16 cellular contexts compared by ENCODE assay signal in the genomic region with DNA sequence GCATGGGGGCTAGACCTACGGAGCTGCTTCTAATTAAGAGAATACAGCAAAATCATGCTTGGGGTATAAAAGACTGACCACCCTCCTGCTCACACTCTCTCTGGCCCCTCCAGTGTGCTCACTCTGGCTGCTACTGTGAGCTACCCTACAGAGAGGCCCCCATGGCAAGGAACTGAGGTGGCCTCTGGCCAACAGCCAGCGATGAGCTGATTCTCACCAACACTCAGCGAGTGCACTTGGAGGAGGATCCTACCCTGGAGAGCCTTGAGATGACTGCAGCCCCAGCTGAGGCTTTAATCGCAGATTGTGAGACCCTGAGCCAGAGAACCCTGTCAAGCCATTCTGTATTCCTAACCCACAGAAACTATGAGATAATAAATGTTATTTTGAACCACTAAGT.
DNase-seq lines count a peak whose midpoint lies in the region; ATAC-seq, FAIRE-seq and TF ChIP-seq lines count a peak whose summit lies in the region.
"Had no signal": no experiment of that assay in that cellular context is flagged by ENCODE, and none has a peak within 500 bp of the region (broad histone marks: within the 10 kb centered on the region; RNA-seq: fewer than 3 reads in every experiment).

No MANE protein-coding gene starts in this region.

- DNase-seq in A549 (ENCODE audit: low read depth in 1 of 2, low spot score in 1 of 2) (no peak), HK-2 (ENCODE audit: unreplicated experiment) (peak; percentile 41), adrenal gland (peak in 2 of 7 donors; percentile 37 to 53), iris pigment epithelial cell (ENCODE audit: low read depth) (peak; percentile 74), KBM-7 (no peak)
- no peak for DNase-seq in activated CD4-positive, alpha-beta T cell treated with anti-CD3 and anti-CD28 coated beads for 4 hours
- DNase-seq: activated CD4-positive, CD25-positive, alpha-beta regulatory T cell treated with anti-CD3 and anti-CD28 coated beads, Interleukin-2, amount 50 U/mL, for 72 hours; activated naive CD8-positive, alpha-beta T cell treated with anti-CD3 and anti-CD28 coated beads, Interleukin-2, amount 10 ng/mL, durations not matched to agents 7 days and 5 days; activated T-cell treated with anti-CD3 and anti-CD28 coated beads for 4 hours; cortex of kidney; NCI-H2081; posterior cingulate gyrus; thyroid gland had no signal

- H3K27ac ChIP-seq in A549: peak overlapping the region; percentile 68 to 84
- H3K27ac ChIP-seq in adrenal gland: peak overlapping the region in 3 of 5 donors; percentile 37 to 51 (median 44)
- H3K27ac ChIP-seq: thyroid gland had no signal

- ATAC-seq in A549 (peak; percentile 22 to 66; a peak in 4 of 6 replicates), HG02623 (IDR thresholded peaks at IDR 0.05; ENCODE audit: unreplicated experiment) (no peak), HG03460 (IDR thresholded peaks at IDR 0.05; ENCODE audit: unreplicated experiment) (no peak)

- WGBS in A549 (ENCODE audit: missing lambda C conversion rate): 71% methylated on average over 2 of the region's 4 CpGs
- 36 to 75% (median 64%) methylated on average over 2 to 4 of the region's 4 CpGs for WGBS in adrenal gland, 4 donors

- intact Hi-C loops in adrenal gland (cut with DNase I): loop anchor here in 1 of 2 donors (10.0 kb wide), 1 partner anchor 94 kb away; no protein-coding TSS in a partner anchor

- no peak for FAIRE-seq in A549 (lab: Jason Lieb, UNC)
- FAIRE-seq: GM12891 had no signal

- no peak for TF ChIP-seq EP300 in A549 (IDR thresholded peaks at IDR 0.05)

- no peaks in the 10 kb centered on the region for H3K36me3 ChIP-seq in adrenal gland (replicated peaks in 1 of 2)
- H3K36me3 ChIP-seq: thyroid gland had no signal

- H3K27me3 ChIP-seq in adrenal gland: no peaks in the 10 kb centered on the region
- H3K27me3 ChIP-seq: thyroid gland had no signal

- in situ Hi-C loops in KBM-7 (cut with MboI; ENCODE audit: low pct_unique_long_range_greater_than_20kb, low sequenced_read_pairs): loop anchor here (25.0 kb wide), 1 partner anchor 262 kb away; no protein-coding TSS in a partner anchor

- no peak for TF ChIP-seq RAD21 in A549 (conservative IDR thresholded peaks at IDR 0.05 in 1 of 2, IDR thresholded peaks at IDR 0.05 in 1 of 2)

- H3K9me3 ChIP-seq in A549 (peaks cover 5% of the 10 kb centered on the region; the same call in 1 of the 3 replicates), adrenal gland (replicated peaks in 1 of 3) (no peaks in the 10 kb centered on the region)
- H3K9me3 ChIP-seq: thyroid gland had no signal

- TF ChIP-seq CTCF in A549 (IDR thresholded peaks at IDR 0.05): no peak
- no peak for TF ChIP-seq CTCF in adrenal gland (IDR thresholded peaks at IDR 0.05)

- POLR2A ChIA-PET in A549 (lab: Yijun Ruan, JAX): interaction anchor here (0.5 to 0.8 kb wide), 3 partner anchors 8 to 286 kb away, joined by 3 to 5 read pairs (median 3); a partner anchor contains a TSS

- no peak overlapping the region for H3K4me3 ChIP-seq in A549
- H3K4me3 ChIP-seq in adrenal gland: no peak overlapping the region
- H3K4me3 ChIP-seq: thyroid gland had no signal

- CTCF ChIA-PET in A549 (lab: Yijun Ruan, JAX): interaction anchor here (0.6 to 3.5 kb wide), 8 partner anchors 9 to 355 kb away, joined by 3 to 27 read pairs (median 4); a partner anchor contains a TSS

- TF ChIP-seq POLR2A in A549 (IDR thresholded peaks at IDR 0.05; ENCODE audit: low read length) (no peak), adrenal gland (IDR thresholded peaks at IDR 0.05) (no peak)

- H3K4me2 ChIP-seq in A549: peak overlapping the region; percentile 55

- peaks cover 35% of the 10 kb centered on the region for H3K4me1 ChIP-seq in A549
- H3K4me1 ChIP-seq in adrenal gland (replicated peaks in 1 of 2): peaks cover 0 to 9% of the 10 kb centered on the region in 2 donors
- H3K4me1 ChIP-seq: thyroid gland had no signal

TF ChIP-seq in A549, 52 proteins besides CTCF, POLR2A, EP300 and RAD21:
- TF ChIP-seq ESRRA (IDR thresholded peaks at IDR 0.05; ENCODE audit: borderline replicate concordance, low read length) (no peak), EHF (CRISPR knock-in tag; IDR thresholded peaks at IDR 0.05) (no peak), NPAS2 (CRISPR knock-in tag; IDR thresholded peaks at IDR 0.05; ENCODE audit: borderline replicate concordance) (no peak), NFE2L2 (conservative IDR thresholded peaks at IDR 0.05; ENCODE audit: low read length) (no peak), ZSCAN20 (CRISPR knock-in tag; IDR thresholded peaks at IDR 0.05) (no peak), HOXB13 (CRISPR knock-in tag; IDR thresholded peaks at IDR 0.05; ENCODE audit: low read depth) (no peak), CBX2 (IDR thresholded peaks at IDR 0.05; ENCODE audit: borderline replicate concordance, low read depth) (no peak), KDM1A (IDR thresholded peaks at IDR 0.05; ENCODE audit: low read depth) (no peak), PHF8 (IDR thresholded peaks at IDR 0.05; ENCODE audit: borderline replicate concordance, low read depth) (no peak), HOXB5 (CRISPR knock-in tag; IDR thresholded peaks at IDR 0.05) (no peak), SREBF2 (IDR thresholded peaks at IDR 0.05) (no peak), RCOR1 (IDR thresholded peaks at IDR 0.05; ENCODE audit: low read depth, low read length) (no peak)
- TF ChIP-seq, protein P1, sequence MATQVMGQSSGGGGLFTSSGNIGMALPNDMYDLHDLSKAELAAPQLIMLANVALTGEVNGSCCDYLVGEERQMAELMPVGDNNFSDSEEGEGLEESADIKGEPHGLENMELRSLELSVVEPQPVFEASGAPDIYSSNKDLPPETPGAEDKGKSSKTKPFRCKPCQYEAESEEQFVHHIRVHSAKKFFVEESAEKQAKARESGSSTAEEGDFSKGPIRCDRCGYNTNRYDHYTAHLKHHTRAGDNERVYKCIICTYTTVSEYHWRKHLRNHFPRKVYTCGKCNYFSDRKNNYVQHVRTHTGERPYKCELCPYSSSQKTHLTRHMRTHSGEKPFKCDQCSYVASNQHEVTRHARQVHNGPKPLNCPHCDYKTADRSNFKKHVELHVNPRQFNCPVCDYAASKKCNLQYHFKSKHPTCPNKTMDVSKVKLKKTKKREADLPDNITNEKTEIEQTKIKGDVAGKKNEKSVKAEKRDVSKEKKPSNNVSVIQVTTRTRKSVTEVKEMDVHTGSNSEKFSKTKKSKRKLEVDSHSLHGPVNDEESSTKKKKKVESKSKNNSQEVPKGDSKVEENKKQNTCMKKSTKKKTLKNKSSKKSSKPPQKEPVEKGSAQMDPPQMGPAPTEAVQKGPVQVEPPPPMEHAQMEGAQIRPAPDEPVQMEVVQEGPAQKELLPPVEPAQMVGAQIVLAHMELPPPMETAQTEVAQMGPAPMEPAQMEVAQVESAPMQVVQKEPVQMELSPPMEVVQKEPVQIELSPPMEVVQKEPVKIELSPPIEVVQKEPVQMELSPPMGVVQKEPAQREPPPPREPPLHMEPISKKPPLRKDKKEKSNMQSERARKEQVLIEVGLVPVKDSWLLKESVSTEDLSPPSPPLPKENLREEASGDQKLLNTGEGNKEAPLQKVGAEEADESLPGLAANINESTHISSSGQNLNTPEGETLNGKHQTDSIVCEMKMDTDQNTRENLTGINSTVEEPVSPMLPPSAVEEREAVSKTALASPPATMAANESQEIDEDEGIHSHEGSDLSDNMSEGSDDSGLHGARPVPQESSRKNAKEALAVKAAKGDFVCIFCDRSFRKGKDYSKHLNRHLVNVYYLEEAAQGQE (IDR thresholded peaks at IDR 0.05): no peak
- TF ChIP-seq, protein P2, sequence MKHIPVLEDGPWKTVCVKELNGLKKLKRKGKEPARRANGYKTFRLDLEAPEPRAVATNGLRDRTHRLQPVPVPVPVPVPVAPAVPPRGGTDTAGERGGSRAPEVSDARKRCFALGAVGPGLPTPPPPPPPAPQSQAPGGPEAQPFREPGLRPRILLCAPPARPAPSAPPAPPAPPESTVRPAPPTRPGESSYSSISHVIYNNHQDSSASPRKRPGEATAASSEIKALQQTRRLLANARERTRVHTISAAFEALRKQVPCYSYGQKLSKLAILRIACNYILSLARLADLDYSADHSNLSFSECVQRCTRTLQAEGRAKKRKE (CRISPR knock-in tag; IDR thresholded peaks at IDR 0.05; ENCODE audit: low read depth): no peak
- TF ChIP-seq, protein P3, sequence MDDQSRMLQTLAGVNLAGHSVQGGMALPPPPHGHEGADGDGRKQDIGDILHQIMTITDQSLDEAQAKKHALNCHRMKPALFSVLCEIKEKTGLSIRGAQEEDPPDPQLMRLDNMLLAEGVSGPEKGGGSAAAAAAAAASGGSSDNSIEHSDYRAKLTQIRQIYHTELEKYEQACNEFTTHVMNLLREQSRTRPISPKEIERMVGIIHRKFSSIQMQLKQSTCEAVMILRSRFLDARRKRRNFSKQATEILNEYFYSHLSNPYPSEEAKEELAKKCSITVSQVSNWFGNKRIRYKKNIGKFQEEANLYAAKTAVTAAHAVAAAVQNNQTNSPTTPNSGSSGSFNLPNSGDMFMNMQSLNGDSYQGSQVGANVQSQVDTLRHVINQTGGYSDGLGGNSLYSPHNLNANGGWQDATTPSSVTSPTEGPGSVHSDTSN (IDR thresholded peaks at IDR 0.05): no peak
- TF ChIP-seq, protein P4, sequence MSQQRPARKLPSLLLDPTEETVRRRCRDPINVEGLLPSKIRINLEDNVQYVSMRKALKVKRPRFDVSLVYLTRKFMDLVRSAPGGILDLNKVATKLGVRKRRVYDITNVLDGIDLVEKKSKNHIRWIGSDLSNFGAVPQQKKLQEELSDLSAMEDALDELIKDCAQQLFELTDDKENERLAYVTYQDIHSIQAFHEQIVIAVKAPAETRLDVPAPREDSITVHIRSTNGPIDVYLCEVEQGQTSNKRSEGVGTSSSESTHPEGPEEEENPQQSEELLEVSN (IDR thresholded peaks at IDR 0.05; ENCODE audit: borderline replicate concordance, low read depth): no peak
- TF ChIP-seq, protein P5, sequence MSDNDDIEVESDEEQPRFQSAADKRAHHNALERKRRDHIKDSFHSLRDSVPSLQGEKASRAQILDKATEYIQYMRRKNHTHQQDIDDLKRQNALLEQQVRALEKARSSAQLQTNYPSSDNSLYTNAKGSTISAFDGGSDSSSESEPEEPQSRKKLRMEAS (IDR thresholded peaks at IDR 0.05): no peak
TF ChIP-seq in A549: peak in this region for 0.

Comparison
In these comparisons a context has a peak if more than half of its experiments do, and no peak if none do; other contexts are left out.
1. ATAC-seq: peak in A549 (2 of 2); none in HG02623 (single experiment) and HG03460 (single experiment).
2. DNase-seq: peak in HK-2 (single experiment) and iris pigment epithelial cell (single experiment); none in A549 (0 of 2), KBM-7 (single experiment) and activated CD4-positive, alpha-beta T cell treated with anti-CD3 and anti-CD28 coated beads for 4 hours (0 of 2).